8 cellular contexts compared by ENCODE assay signal in genomic region chr10:14648042-14648765, GRCh38.
DNase-seq lines count a peak whose midpoint lies in the region; FAIRE-seq and TF ChIP-seq lines count a peak whose summit lies in the region.

No MANE protein-coding gene starts in this region.

- H2BK12ac ChIP-seq in H9 (ENCODE audit: insufficient read length, low read depth, low read length): peak overlapping the region; percentile 93

- no peak overlapping the region for H3K23ac ChIP-seq in H9 (ENCODE audit: insufficient read length, low read depth, low read length)

- H4K91ac ChIP-seq in H9 (ENCODE audit: insufficient read length, low read depth, low read length): no peak overlapping the region

- H4K5ac ChIP-seq in H9 (ENCODE audit: insufficient read length, low read depth, low read length): no peak overlapping the region

- no peak overlapping the region for H2AK5ac ChIP-seq in H9 (ENCODE audit: insufficient read length, low read length)

- peak overlapping the region; percentile 91 for H3K18ac ChIP-seq in H9 (ENCODE audit: insufficient read length, low read depth, low read length)

- no peak overlapping the region for H3K4me2 ChIP-seq in H9 (ENCODE audit: insufficient read depth, insufficient read length, low read length)

- H3K9me3 Mint-ChIP-seq in H9: no peaks in the 10 kb centered on the region; a peak in 1 of 5 replicates

- H3K4me3 ChIP-seq in bronchial epithelial cell (ENCODE audit: low read depth, low read length) (no peak overlapping the region), kidney epithelial cell (ENCODE audit: low read depth, low read length) (no peak overlapping the region)

- no peak overlapping the region for H3K4me3 Mint-ChIP-seq in H9

- no peak overlapping the region for H2BK15ac ChIP-seq in H9 (ENCODE audit: low read depth, low read length)

- H3K36me3 Mint-ChIP-seq in H9 (ENCODE audit: insufficient read depth in 1 of 3, low read depth in 3 of 3): no peaks in the 10 kb centered on the region; a peak in 1 of 7 replicates

- FAIRE-seq in bronchial epithelial cell (lab: Jason Lieb, UNC): no peak

- no peak overlapping the region for H4K8ac ChIP-seq in H9 (replicated peaks; ENCODE audit: insufficient read length, low read depth, low read length)

- H2BK5ac ChIP-seq in H9 (ENCODE audit: insufficient read length, low read length): no peak overlapping the region

- H3T11ph ChIP-seq in H9 (ENCODE audit: low read length): peak overlapping the region; percentile 82

- H3K27me3 ChIP-seq in H9 (ENCODE audit: insufficient read depth, low read length) (0 out of 2 replicates have a peak, but pooled peaks cover 2% of the 10 kb centered on the region), bronchial epithelial cell (ENCODE audit: control insufficient read depth, insufficient read depth, low read length) (no peaks in the 10 kb centered on the region), kidney epithelial cell (ENCODE audit: control insufficient read depth, insufficient read depth, low read length) (no peaks in the 10 kb centered on the region)

- no peaks in the 10 kb centered on the region for H3K9me3 ChIP-seq in H9 (ENCODE audit: control insufficient read depth, low read depth, low read length)

- TF ChIP-seq CTCF in H9 (conservative IDR thresholded peaks at IDR 0.05) (no peak), VCaP (conservative IDR thresholded peaks at IDR 0.05) (no peak), bronchial epithelial cell (IDR thresholded peaks at IDR 0.05; ENCODE audit: insufficient read depth, low read length, severe bottlenecking) (no peak), kidney epithelial cell (IDR thresholded peaks at IDR 0.05; ENCODE audit: insufficient read depth, low read length, poor library complexity, severe bottlenecking) (no peak)

- H4K20me1 ChIP-seq in H9 (ENCODE audit: control insufficient read depth, insufficient read depth, insufficient read length): no peaks in the 10 kb centered on the region

- peak overlapping the region; percentile 78; the same call in 1 of the 2 replicates for H3K14ac ChIP-seq in H9 (ENCODE audit: insufficient read depth, low read length)

- no peaks in the 10 kb centered on the region for H3K79me1 ChIP-seq in H9 (ENCODE audit: insufficient read depth, low read depth, low read length, poor library complexity, severe bottlenecking)

- H3K4me1 Mint-ChIP-seq in H9: peaks cover 29 to 44% of the 10 kb centered on the region in 2 experiments

- H2BK120ac ChIP-seq in H9 (ENCODE audit: low read depth, low read length, poor library complexity, severe bottlenecking): no peak overlapping the region

- H3K36me3 ChIP-seq in bronchial epithelial cell (ENCODE audit: control insufficient read depth, insufficient read depth, low read length) (no peaks in the 10 kb centered on the region), kidney epithelial cell (ENCODE audit: control insufficient read depth, insufficient read depth, low read length) (no peaks in the 10 kb centered on the region)

- H2AFZ ChIP-seq in H9 (ENCODE audit: low read length): no peak overlapping the region

- H3K23me2 ChIP-seq in H9 (ENCODE audit: insufficient read length, low read depth, low read length, poor library complexity, severe bottlenecking): peaks cover 2% of the 10 kb centered on the region

- H3K27ac Mint-ChIP-seq in H9: 0 out of 7 replicates have a peak overlapping the region, but pooled peaks of 1 of the 3 experiments have one; percentile 73

- H3K27ac ChIP-seq in H9 (ENCODE audit: insufficient read length, low read depth, low read length): no peak overlapping the region
- peak overlapping the region; percentile 23; the same call in 1 of the 2 replicates for H3K27ac ChIP-seq in VCaP

- no CpG with 5 or more reads among the region's 14 CpGs for WGBS in H9 (ENCODE audit: extremely low coverage, insufficient read length, low lambda C conversion rate)

- H3K27me3 Mint-ChIP-seq in H9 (ENCODE audit: low read depth): no peaks in the 10 kb centered on the region

- no peaks in the 10 kb centered on the region for H3K79me2 ChIP-seq in H9 (ENCODE audit: insufficient read depth, low read length)

- no peak overlapping the region for H3K9ac ChIP-seq in H9 (ENCODE audit: extremely low read depth, insufficient read length, low read length)

- peak overlapping the region; percentile 97 for H2BK20ac ChIP-seq in H9 (ENCODE audit: low read depth, low read length, poor library complexity, severe bottlenecking)

- no peak overlapping the region for H3K4ac ChIP-seq in H9 (ENCODE audit: low read depth, low read length)

- H3K56ac ChIP-seq in H9 (ENCODE audit: insufficient read length, low read depth, low read length): no peak overlapping the region

- H3K4me1 ChIP-seq in H9 (ENCODE audit: insufficient read depth, low read length): peaks cover 10% of the 10 kb centered on the region

- DNase-seq in GDM1 (lab: John Stamatoyannopoulos, UW): peak; percentile 44
- peak; percentile 41 for DNase-seq in H9
- DNase-seq in NCI-H1105 (lab: John Stamatoyannopoulos, UW): peak; percentile 74
- peak; percentile 65 for DNase-seq in bronchial epithelial cell (ENCODE audit: low read depth)
- DNase-seq in kidney epithelial cell (ENCODE audit: low read depth): peak; percentile 63
- peak; percentile 19 to 46 for DNase-seq in stimulated activated CD4-positive, alpha-beta T cell treated with anti-CD3 and anti-CD28 coated beads, Interleukin-1b, Interleukin-23, amount 100 ng/mL, for 1 hour (ENCODE audit: low read depth in 2 of 2)
- no peak for DNase-seq in COLO829 (ENCODE audit: low spot score)
